ENCODE assay signal across 16 cellular contexts in genomic region chr22:37233751-37234631, GRCh38. TPM values are rescaled to one million over a fixed set of nuclear protein-coding genes. Genes with fewer than 3 reads are reported as not detected.
DNase-seq lines count a peak whose midpoint lies in the region; ATAC-seq, FAIRE-seq and TF ChIP-seq lines count a peak whose summit lies in the region.
"Had no signal": no experiment of that assay in that cellular context is flagged by ENCODE, and none has a peak within 500 bp of the region (broad histone marks: within the 10 kb centered on the region; RNA-seq: fewer than 3 reads in every experiment).

No MANE protein-coding gene starts in this region.

- H3K27ac ChIP-seq in neuronal stem cell (replicated peaks; ENCODE audit: low read length) = no peak overlapping the region
- H3K27ac ChIP-seq: right lobe of liver, tibial artery had no signal

- H3K27me3 Mint-ChIP-seq in IgD-negative memory B cell = no peaks in the 10 kb centered on the region
- H3K27me3 Mint-ChIP-seq in activated naive CD8-positive, alpha-beta T cell treated with anti-CD3 and anti-CD28 coated beads, Interleukin-2, amount 50 U/mL, for 24 hours = no peaks in the 10 kb centered on the region

- peaks cover 0 to 43% (median 0%) of the 10 kb centered on the region in 3 experiments for H3K27me3 ChIP-seq in neuronal stem cell (ENCODE audit: control insufficient read depth in 3 of 3, insufficient read depth in 3 of 3, low read depth in 1 of 3, low read length in 3 of 3)
- H3K27me3 ChIP-seq: right lobe of liver had no signal

- TF ChIP-seq CTCF in D721Med (IDR thresholded peaks at IDR 0.05; ENCODE audit: insufficient read depth, missing control alignments) = no peak

- H4K91ac ChIP-seq in neuronal stem cell (ENCODE audit: low read depth, low read length, poor library complexity) = no peak overlapping the region

- WGBS in neuronal stem cell (ENCODE audit: extremely low coverage in 2 of 2, insufficient read length in 2 of 2, insufficient replicate concordance in 1 of 2), 2 donors = no CpG with 5 or more reads among the region's 27 CpGs

- peaks cover 5% of the 10 kb centered on the region for H3K36me3 Mint-ChIP-seq in IgD-negative memory B cell
- peaks cover 78% of the 10 kb centered on the region for H3K36me3 Mint-ChIP-seq in activated naive CD8-positive, alpha-beta T cell treated with anti-CD3 and anti-CD28 coated beads, Interleukin-2, amount 50 U/mL, for 24 hours (ENCODE audit: low read depth)

- H2BK5ac ChIP-seq in neuronal stem cell (ENCODE audit: low read length) = peak overlapping the region; percentile 60

- H3K9me3 Mint-ChIP-seq in IgD-negative memory B cell = no peaks in the 10 kb centered on the region
- H3K9me3 Mint-ChIP-seq in activated naive CD8-positive, alpha-beta T cell treated with anti-CD3 and anti-CD28 coated beads, Interleukin-2, amount 50 U/mL, for 24 hours = no peaks in the 10 kb centered on the region

- no peak overlapping the region for H4K8ac ChIP-seq in neuronal stem cell (ENCODE audit: low read depth, low read length)

- H3K79me1 ChIP-seq in neuronal stem cell (ENCODE audit: low read depth, low read length) = no peaks in the 10 kb centered on the region

- peak overlapping the region; percentile 89 for H2AK5ac ChIP-seq in neuronal stem cell (ENCODE audit: low read depth, low read length)

- DNase-seq in NCI-H2171 treated with DMSO at 0.1 percent for 48 hours (lab: John Stamatoyannopoulos, UW) (peak; percentile 28), NCI-H2171 (lab: John Stamatoyannopoulos, UW) (no peak), neuronal stem cell (ENCODE audit: low spot score) (no peak), H4 (ENCODE audit: low spot score) (no peak), cerebellum (ENCODE audit: low spot score) (no peak), D721Med (ENCODE audit: insufficient read length, low spot score) (no peak)
- DNase-seq in activated naive CD8-positive, alpha-beta T cell treated with anti-CD3 and anti-CD28 coated beads, Interleukin-2, amount 50 U/mL, for 24 hours = no peak
- DNase-seq: DMS153 had no signal

- ATAC-seq in activated naive CD8-positive, alpha-beta T cell treated with anti-CD3 and anti-CD28 coated beads, Interleukin-2, amount 50 U/mL, for 24 hours = no peak
- ATAC-seq: right lobe of liver had no signal

- no peak overlapping the region for H2BK12ac ChIP-seq in neuronal stem cell (ENCODE audit: low read length)

- no peak for FAIRE-seq in D721Med (lab: Jason Lieb, UNC)
- FAIRE-seq: A204.1, RCC 7860 had no signal

- H2AFZ ChIP-seq in neuronal stem cell (ENCODE audit: low read length) = no peak overlapping the region

- no peaks in the 10 kb centered on the region for H3K9me3 ChIP-seq in neuronal stem cell (replicated peaks in 1 of 2; ENCODE audit: control insufficient read depth in 2 of 2, insufficient read depth in 1 of 2, low read depth in 1 of 2, low read length in 2 of 2)
- H3K9me3 ChIP-seq: right lobe of liver, tibial artery had no signal

- peaks cover 33 to 84% (median 71%) of the 10 kb centered on the region in 3 donors for H3K4me1 Mint-ChIP-seq in IgD-negative memory B cell
- peaks cover 99% of the 10 kb centered on the region for H3K4me1 Mint-ChIP-seq in activated naive CD8-positive, alpha-beta T cell treated with anti-CD3 and anti-CD28 coated beads, Interleukin-2, amount 50 U/mL, for 24 hours

- peak overlapping the region; percentile 92 to 94 (median 92) for H3K27ac Mint-ChIP-seq in IgD-negative memory B cell
- H3K27ac Mint-ChIP-seq in activated naive CD8-positive, alpha-beta T cell treated with anti-CD3 and anti-CD28 coated beads, Interleukin-2, amount 50 U/mL, for 24 hours = peak overlapping the region; percentile 96

- H3K4me3 Mint-ChIP-seq in IgD-negative memory B cell = peak overlapping the region; percentile 14 to 68 (median 48)
- peak overlapping the region; percentile 90 for H3K4me3 Mint-ChIP-seq in activated naive CD8-positive, alpha-beta T cell treated with anti-CD3 and anti-CD28 coated beads, Interleukin-2, amount 50 U/mL, for 24 hours

- peak overlapping the region; percentile 86 for H2BK15ac ChIP-seq in neuronal stem cell (ENCODE audit: low read length)

- no peak overlapping the region for H3K4me2 ChIP-seq in neuronal stem cell (ENCODE audit: insufficient read depth, low read length, poor library complexity, severe bottlenecking)

- no peak overlapping the region for H3K4me3 ChIP-seq in neuronal stem cell (ENCODE audit: low read length in 2 of 2)
- H3K4me3 ChIP-seq: right lobe of liver, tibial artery had no signal

- peak overlapping the region; percentile 87 for H3K18ac ChIP-seq in neuronal stem cell (ENCODE audit: low read length)

- H3K9ac ChIP-seq in neuronal stem cell (ENCODE audit: low read depth, low read length, poor library complexity) = peak overlapping the region; percentile 57
- H3K9ac ChIP-seq: KMS-11 had no signal

- H2BK120ac ChIP-seq in neuronal stem cell (ENCODE audit: low read depth, low read length) = no peak overlapping the region

- H3K23ac ChIP-seq in neuronal stem cell (ENCODE audit: low read depth, low read length, poor library complexity) = no peak overlapping the region

- H3K4me1 ChIP-seq in neuronal stem cell (ENCODE audit: control insufficient read depth in 2 of 2, insufficient read depth in 1 of 2, low read depth in 1 of 2, low read length in 2 of 2) = peaks cover 0 to 3% of the 10 kb centered on the region in 2 donors
- H3K4me1 ChIP-seq: right lobe of liver had no signal

- H3K4ac ChIP-seq in neuronal stem cell (ENCODE audit: low read length) = no peak overlapping the region

- no peaks in the 10 kb centered on the region for H3K36me3 ChIP-seq in neuronal stem cell (replicated peaks in 1 of 2; ENCODE audit: control insufficient read depth in 2 of 2, insufficient read depth in 2 of 2, low read length in 2 of 2)
- H3K36me3 ChIP-seq: right lobe of liver, tibial artery had no signal

- H3K14ac ChIP-seq in neuronal stem cell (ENCODE audit: low read length) = peak overlapping the region; percentile 10

RNA-seq across cellular contexts. Expression of gene RAC2, which starts 10.1 kb away (rescaled TPM):
- 1,067 TPM for polyA plus RNA-seq in IgD-negative memory B cell
- 1.2 TPM for polyA plus RNA-seq in neuronal stem cell (2013, experiment 1 of 2)
- polyA plus RNA-seq in neuronal stem cell (2013, experiment 2 of 2) = 1.1 TPM
- 15.5 and 20.9 TPM in 2 replicates for total RNA-seq in H4 (2014; rRNA removed; shearing (Covaris generic))
- 0.64 TPM for total RNA-seq in cerebellum

RNA-seq across cellular contexts. Expression of gene SSTR3, which starts 21.7 kb away (rescaled TPM):
- polyA plus RNA-seq in IgD-negative memory B cell = 0.95 TPM
- 0.22 TPM for polyA plus RNA-seq in neuronal stem cell (2013, experiment 1 of 2)
- polyA plus RNA-seq in neuronal stem cell (2013, experiment 2 of 2) = 0.28 TPM
- total RNA-seq in H4 (2014; rRNA removed; shearing (Covaris generic)) = not detected in 2 replicates
- total RNA-seq in cerebellum = 0.27 TPM
- total RNA-seq: dermis microvascular lymphatic vessel endothelial cell, fibroblast of villous mesenchyme, right lobe of liver had no signal

RNA-seq across cellular contexts. Expression of gene C1QTNF6, which starts 45.9 kb away (rescaled TPM):
- polyA plus RNA-seq in IgD-negative memory B cell = 1.0 TPM
- 17.0 TPM for polyA plus RNA-seq in neuronal stem cell (2013, experiment 1 of 2)
- 18.2 TPM for polyA plus RNA-seq in neuronal stem cell (2013, experiment 2 of 2)
- 4.9 and 6.3 TPM in 2 replicates for total RNA-seq in H4 (2014; rRNA removed; shearing (Covaris generic))
- 4.4 TPM for total RNA-seq in cerebellum

RNA-seq across cellular contexts. Expression of gene CYTH4, which starts 48.3 kb away (rescaled TPM):
- 70.8 TPM for polyA plus RNA-seq in IgD-negative memory B cell
- polyA plus RNA-seq in neuronal stem cell (2013, experiment 1 of 2) = not detected
- not detected for polyA plus RNA-seq in neuronal stem cell (2013, experiment 2 of 2)
- 0.08 TPM in 1 of 2 replicates, not detected in the other for total RNA-seq in H4 (2014; rRNA removed; shearing (Covaris generic))
- total RNA-seq in cerebellum = 3.9 TPM

Comparison
In these comparisons a context has a peak if more than half of its experiments do, and no peak if none do; other contexts are left out.
1. RNA of gene RAC2, which starts 10.1 kb away (total RNA-seq): 15.5 to 20.9 TPM in H4; 0.64 TPM in cerebellum (single experiment); every median in the first group is over 10 times any median in the second.